Comparison of ENCODE assay signal across 2 cellular contexts in genomic region chr22:23537421-23537820, GRCh38.
TF ChIP-seq lines count a peak whose summit lies in the region.

No MANE protein-coding gene starts in this region.

TF ChIP-seq in GM23338, 12 proteins besides CTCF, POLR2A, EP300 and RAD21:
- TF ChIP-seq ETS1 (IDR thresholded peaks at IDR 0.05) (no peak), ZNF462 (CRISPR knock-in tag; IDR thresholded peaks at IDR 0.05) (no peak), NANOG (IDR thresholded peaks at IDR 0.05; ENCODE audit: borderline replicate concordance) (no peak), ZNF114 (CRISPR knock-in tag; IDR thresholded peaks at IDR 0.05) (no peak), REST (IDR thresholded peaks at IDR 0.05; ENCODE audit: unreplicated experiment) (no peak), EZH2phosphoT487 (IDR thresholded peaks at IDR 0.05; ENCODE audit: unreplicated experiment) (no peak), STAT1 (IDR thresholded peaks at IDR 0.05; ENCODE audit: unreplicated experiment) (no peak), CREB1 (CRISPR knock-in tag; IDR thresholded peaks at IDR 0.05; ENCODE audit: low read depth) (no peak), JUNB (IDR thresholded peaks at IDR 0.05; ENCODE audit: unreplicated experiment) (no peak), EZH2 (IDR thresholded peaks at IDR 0.05; ENCODE audit: low read depth, unreplicated experiment) (no peak), POLR2AphosphoS5 (IDR thresholded peaks at IDR 0.05; ENCODE audit: low read depth) (no peak), ZNF331 (CRISPR knock-in tag; IDR thresholded peaks at IDR 0.05; ENCODE audit: low read depth) (no peak)
TF ChIP-seq in GM23338: peak in this region for 0.

TF ChIP-seq in K562, 482 proteins besides CTCF, POLR2A, EP300 and RAD21 (continued from another document):
- TF ChIP-seq ZNF518B (CRISPR knock-in tag; IDR thresholded peaks at IDR 0.05), result no peak
- no peak for TF ChIP-seq PTBP1 (IDR thresholded peaks at IDR 0.05; ENCODE audit: low read depth, low read length)
- TF ChIP-seq MEF2D (tag; conservative IDR thresholded peaks at IDR 0.05; ENCODE audit: low read depth), result no peak
- TF ChIP-seq HEY1 (CRISPR knock-in tag; IDR thresholded peaks at IDR 0.05; ENCODE audit: borderline replicate concordance), result no peak
- TF ChIP-seq ZBTB12 (CRISPR knock-in tag; IDR thresholded peaks at IDR 0.05), result no peak
- no peak for TF ChIP-seq KDM2B (CRISPR knock-in tag; IDR thresholded peaks at IDR 0.05)
- TF ChIP-seq PURB (CRISPR knock-in tag; IDR thresholded peaks at IDR 0.05; ENCODE audit: low read depth), result no peak
- TF ChIP-seq STAT5B (CRISPR knock-in tag; IDR thresholded peaks at IDR 0.05), result no peak
